ENCODE assay signal across 39 cellular contexts in genomic region chr6:140180306-140180705, GRCh38.
"Had no signal": no experiment of that assay in that cellular context is flagged by ENCODE, and none has a peak within 500 bp of the region (broad histone marks: within the 10 kb centered on the region; RNA-seq: fewer than 3 reads in every experiment).

No MANE protein-coding gene starts in this region.

- DNase-seq: activated effector memory CD4-positive, alpha-beta T cell treated with anti-CD3 and anti-CD28 coated beads, Interleukin-2, amount 50 U/mL, for 16 hours; activated effector memory CD4-positive, alpha-beta T cell treated with Interleukin-2 at 50 U/mL for 16 hours; activated gamma-delta T cell; activated gamma-delta T cell treated with Interleukin-2 at 50 U/mL for 16 hours; activated naive CD4-positive, alpha-beta T cell; activated naive CD4-positive, alpha-beta T cell treated with anti-CD3 and anti-CD28 coated beads for 36 hours; activated naive CD4-positive, alpha-beta T cell treated with anti-CD3 and anti-CD28 coated beads, Interleukin-2, amount 10 ng/mL, durations not matched to agents 7 days and 5 days; activated naive CD4-positive, alpha-beta T cell treated with anti-CD3 and anti-CD28 coated beads, Interleukin-2, amount 50 U/mL, for 16 hours; activated naive CD4-positive, alpha-beta T cell treated with Interleukin-2 at 50 U/mL for 16 hours; activated naive CD8-positive, alpha-beta T cell treated with anti-CD3 and anti-CD28 coated beads for 36 hours; activated naive CD8-positive, alpha-beta T cell treated with anti-CD3 and anti-CD28 coated beads, Interleukin-2, amount 10 ng/mL, durations not matched to agents 7 days and 5 days; activated naive CD8-positive, alpha-beta T cell treated with anti-CD3 and anti-CD28 coated beads, Interleukin-2, amount 50 U/mL, for 24 hours; activated T-cell treated with anti-CD3 and anti-CD28 coated beads, Interleukin-2, amount 50 U/mL, for 24 hours; activated T-cell treated with anti-CD3 and anti-CD28 coated beads, Interleukin-2, amount 50 U/mL, for 4 hours; activated T-cell treated with anti-CD3 and anti-CD28 coated beads, Interleukin-2, amount 50 U/mL, for 48 hours; activated T-cell treated with anti-CD3 and anti-CD28 coated beads, Interleukin-2, amount 50 U/mL, for 72 hours; adrenal gland; amniotic stem cell; amygdala; anterior cingulate cortex; aorta; body of pancreas; brain microvascular endothelial cell; caudate nucleus; central memory CD4-positive, alpha-beta T cell; cerebellar nuclear complex had no signal

- FAIRE-seq: astrocyte, bronchial epithelial cell, colon had no signal

- ATAC-seq: activated naive CD4-positive, alpha-beta T cell treated with anti-CD3 and anti-CD28 coated beads, Interleukin-2, amount 50 U/mL, for 72 hours; activated naive CD8-positive, alpha-beta T cell treated with anti-CD3 and anti-CD28 coated beads, Interleukin-2, amount 50 U/mL, for 24 hours; activated T-cell treated with anti-CD3 and anti-CD28 coated beads, Interleukin-2, amount 50 U/mL, for 4 hours; activated T-cell treated with anti-CD3 and anti-CD28 coated beads, Interleukin-2, amount 50 U/mL, for 72 hours; activated T-helper 17 cell treated with anti-CD3 and anti-CD28 coated beads, Interleukin-2, amount 50 U/mL, for 72 hours; body of pancreas had no signal

- H3K4me1 Mint-ChIP-seq: activated naive CD4-positive, alpha-beta T cell treated with anti-CD3 and anti-CD28 coated beads, Interleukin-2, amount 10 ng/mL, durations not matched to agents 7 days and 5 days; activated naive CD4-positive, alpha-beta T cell treated with anti-CD3 and anti-CD28 coated beads, Interleukin-2, amount 50 U/mL, for 24 hours; activated naive CD8-positive, alpha-beta T cell treated with anti-CD3 and anti-CD28 coated beads for 36 hours; activated naive CD8-positive, alpha-beta T cell treated with anti-CD3 and anti-CD28 coated beads, Interleukin-2, amount 10 ng/mL, durations not matched to agents 7 days and 5 days; activated naive CD8-positive, alpha-beta T cell treated with anti-CD3 and anti-CD28 coated beads, Interleukin-2, amount 50 U/mL, for 24 hours; activated T-helper 17 cell treated with anti-CD3 and anti-CD28 coated beads, Interleukin-2, amount 50 U/mL, for 72 hours; central memory CD8-positive, alpha-beta T cell had no signal

- H3K27ac Mint-ChIP-seq: activated naive CD4-positive, alpha-beta T cell treated with anti-CD3 and anti-CD28 coated beads for 36 hours; activated naive CD4-positive, alpha-beta T cell treated with anti-CD3 and anti-CD28 coated beads, Interleukin-2, amount 10 ng/mL, durations not matched to agents 7 days and 5 days; activated naive CD4-positive, alpha-beta T cell treated with anti-CD3 and anti-CD28 coated beads, Interleukin-2, amount 50 U/mL, for 24 hours; activated naive CD4-positive, alpha-beta T cell treated with anti-CD3 and anti-CD28 coated beads, Interleukin-2, amount 50 U/mL, for 72 hours; activated naive CD8-positive, alpha-beta T cell; activated naive CD8-positive, alpha-beta T cell treated with anti-CD3 and anti-CD28 coated beads for 36 hours; activated naive CD8-positive, alpha-beta T cell treated with anti-CD3 and anti-CD28 coated beads, Interleukin-2, amount 10 ng/mL, durations not matched to agents 7 days and 5 days; activated naive CD8-positive, alpha-beta T cell treated with anti-CD3 and anti-CD28 coated beads, Interleukin-2, amount 50 U/mL, for 24 hours; activated T-cell treated with anti-CD3 and anti-CD28 coated beads, Interleukin-2, amount 50 U/mL, for 24 hours; activated T-cell treated with anti-CD3 and anti-CD28 coated beads, Interleukin-2, amount 50 U/mL, for 72 hours; activated T-helper 1 cell treated with anti-CD3 and anti-CD28 coated beads, Interleukin-12 subunit alpha, Interleukin-12 subunit beta, Interleukin-2, Interleukin-4 antibody, amounts not matched to agents 30 ng/mL and 10 ng/mL and 1 ng/mL, durations not matched to agents 14 hours and 24 hours and 36 hours; activated T-helper 17 cell treated with anti-CD3 and anti-CD28 coated beads, Interleukin-2, amount 50 U/mL, for 72 hours; activated T-helper 2 cell treated with anti-CD3 and anti-CD28 coated beads, Interferon-gamma antibody, Interleukin-2, Interleukin-4, amounts not matched to agents 10 μg/mL and 5 μg/mL and 100 μg/mL, durations not matched to agents 14 hours and 24 hours and 36 hours had no signal

- H3K27ac ChIP-seq: adrenal gland, ascending aorta, body of pancreas, brain microvascular endothelial cell, cardiac muscle cell had no signal

- H3K4me3 ChIP-seq: adrenal gland, ascending aorta, body of pancreas, cardiac muscle cell had no signal

- H3K27me3 Mint-ChIP-seq: activated naive CD4-positive, alpha-beta T cell treated with anti-CD3 and anti-CD28 coated beads, Interleukin-2, amount 10 ng/mL, durations not matched to agents 7 days and 5 days; activated naive CD8-positive, alpha-beta T cell; activated naive CD8-positive, alpha-beta T cell treated with anti-CD3 and anti-CD28 coated beads, Interleukin-2, amount 10 ng/mL, durations not matched to agents 7 days and 5 days; activated naive CD8-positive, alpha-beta T cell treated with anti-CD3 and anti-CD28 coated beads, Interleukin-2, amount 50 U/mL, for 24 hours had no signal

- H3K9me3 ChIP-seq: adrenal gland, ascending aorta, body of pancreas had no signal

- H3K4me3 Mint-ChIP-seq: activated naive CD4-positive, alpha-beta T cell treated with anti-CD3 and anti-CD28 coated beads for 36 hours; activated naive CD4-positive, alpha-beta T cell treated with anti-CD3 and anti-CD28 coated beads, Interleukin-2, amount 10 ng/mL, durations not matched to agents 7 days and 5 days; activated naive CD4-positive, alpha-beta T cell treated with anti-CD3 and anti-CD28 coated beads, Interleukin-2, amount 50 U/mL, for 24 hours; activated naive CD8-positive, alpha-beta T cell; activated naive CD8-positive, alpha-beta T cell treated with anti-CD3 and anti-CD28 coated beads for 36 hours; activated naive CD8-positive, alpha-beta T cell treated with anti-CD3 and anti-CD28 coated beads, Interleukin-2, amount 10 ng/mL, durations not matched to agents 7 days and 5 days; activated naive CD8-positive, alpha-beta T cell treated with anti-CD3 and anti-CD28 coated beads, Interleukin-2, amount 50 U/mL, for 24 hours; activated T-cell treated with anti-CD3 and anti-CD28 coated beads, Interleukin-2, amount 50 U/mL, for 24 hours; activated T-cell treated with anti-CD3 and anti-CD28 coated beads, Interleukin-2, amount 50 U/mL, for 4 hours; activated T-cell treated with anti-CD3 and anti-CD28 coated beads, Interleukin-2, amount 50 U/mL, for 72 hours; activated T-helper 1 cell treated with anti-CD3 and anti-CD28 coated beads, Interleukin-12 subunit alpha, Interleukin-12 subunit beta, Interleukin-2, Interleukin-4 antibody, amounts not matched to agents 30 ng/mL and 10 ng/mL and 1 ng/mL, durations not matched to agents 14 hours and 24 hours and 36 hours; activated T-helper 17 cell treated with anti-CD3 and anti-CD28 coated beads, Interleukin-2, amount 50 U/mL, for 72 hours; brain; central memory CD8-positive, alpha-beta T cell had no signal

- H3K9me3 Mint-ChIP-seq: activated naive CD4-positive, alpha-beta T cell treated with anti-CD3 and anti-CD28 coated beads for 36 hours; activated naive CD4-positive, alpha-beta T cell treated with anti-CD3 and anti-CD28 coated beads, Interleukin-2, amount 10 ng/mL, durations not matched to agents 7 days and 5 days; activated naive CD4-positive, alpha-beta T cell treated with anti-CD3 and anti-CD28 coated beads, Interleukin-2, amount 50 U/mL, for 24 hours; activated naive CD4-positive, alpha-beta T cell treated with anti-CD3 and anti-CD28 coated beads, Interleukin-2, amount 50 U/mL, for 72 hours; activated naive CD8-positive, alpha-beta T cell treated with anti-CD3 and anti-CD28 coated beads for 36 hours; activated naive CD8-positive, alpha-beta T cell treated with anti-CD3 and anti-CD28 coated beads, Interleukin-2, amount 10 ng/mL, durations not matched to agents 7 days and 5 days; activated naive CD8-positive, alpha-beta T cell treated with anti-CD3 and anti-CD28 coated beads, Interleukin-2, amount 50 U/mL, for 24 hours; activated T-cell treated with anti-CD3 and anti-CD28 coated beads, Interleukin-2, amount 50 U/mL, for 24 hours; activated T-cell treated with anti-CD3 and anti-CD28 coated beads, Interleukin-2, amount 50 U/mL, for 4 hours; activated T-cell treated with anti-CD3 and anti-CD28 coated beads, Interleukin-2, amount 50 U/mL, for 72 hours; activated T-helper 1 cell treated with anti-CD3 and anti-CD28 coated beads, Interleukin-12 subunit alpha, Interleukin-12 subunit beta, Interleukin-2, Interleukin-4 antibody, amounts not matched to agents 30 ng/mL and 10 ng/mL and 1 ng/mL, durations not matched to agents 14 hours and 24 hours and 36 hours; activated T-helper 17 cell treated with anti-CD3 and anti-CD28 coated beads, Interleukin-2, amount 50 U/mL, for 72 hours; activated T-helper 2 cell treated with anti-CD3 and anti-CD28 coated beads, Interferon-gamma antibody, Interleukin-2, Interleukin-4, amounts not matched to agents 10 μg/mL and 5 μg/mL and 100 μg/mL, durations not matched to agents 14 hours and 24 hours and 36 hours; central memory CD8-positive, alpha-beta T cell had no signal

- H3K36me3 ChIP-seq: adrenal gland, ascending aorta, brain microvascular endothelial cell, cardiac muscle cell had no signal

- H3K36me3 Mint-ChIP-seq: activated naive CD4-positive, alpha-beta T cell treated with anti-CD3 and anti-CD28 coated beads, Interleukin-2, amount 10 ng/mL, durations not matched to agents 7 days and 5 days; activated naive CD4-positive, alpha-beta T cell treated with anti-CD3 and anti-CD28 coated beads, Interleukin-2, amount 50 U/mL, for 24 hours; activated naive CD4-positive, alpha-beta T cell treated with anti-CD3 and anti-CD28 coated beads, Interleukin-2, amount 50 U/mL, for 72 hours; activated naive CD8-positive, alpha-beta T cell; activated naive CD8-positive, alpha-beta T cell treated with anti-CD3 and anti-CD28 coated beads for 36 hours; activated naive CD8-positive, alpha-beta T cell treated with anti-CD3 and anti-CD28 coated beads, Interleukin-2, amount 10 ng/mL, durations not matched to agents 7 days and 5 days; brain had no signal

- H3K4me1 ChIP-seq: ascending aorta, body of pancreas had no signal

- H3K27me3 ChIP-seq: adrenal gland, ascending aorta, body of pancreas, brain microvascular endothelial cell, cardiac muscle cell had no signal
